Comparison of ENCODE assay signal across 1 cellular context in genomic region chr20:35339007-35339406, GRCh38.
TF ChIP-seq lines count a peak whose summit lies in the region.

No MANE protein-coding gene starts in this region.

TF ChIP-seq in HepG2, 621 proteins besides CTCF, POLR2A, EP300 and RAD21 (continued from another document):
- no peak for TF ChIP-seq ZNF12 (CRISPR knock-in tag; IDR thresholded peaks at IDR 0.05)
- TF ChIP-seq TSC22D2 (CRISPR knock-in tag; IDR thresholded peaks at IDR 0.05; ENCODE audit: borderline replicate concordance) = no peak
- TF ChIP-seq KLF12 (CRISPR knock-in tag; IDR thresholded peaks at IDR 0.05; ENCODE audit: borderline replicate concordance) = no peak
- TF ChIP-seq ZNF816 (CRISPR knock-in tag; IDR thresholded peaks at IDR 0.05; ENCODE audit: borderline replicate concordance) = no peak
- TF ChIP-seq SIN3A (IDR thresholded peaks at IDR 0.05; ENCODE audit: borderline replicate concordance, low read depth, low read length) = no peak
- TF ChIP-seq ZNF577 (CRISPR knock-in tag; IDR thresholded peaks at IDR 0.05; ENCODE audit: borderline replicate concordance, low read depth) = no peak
- TF ChIP-seq HOXA7 (CRISPR knock-in tag; IDR thresholded peaks at IDR 0.05) = no peak
